1 cellular context compared by ENCODE assay signal in the genomic region with DNA sequence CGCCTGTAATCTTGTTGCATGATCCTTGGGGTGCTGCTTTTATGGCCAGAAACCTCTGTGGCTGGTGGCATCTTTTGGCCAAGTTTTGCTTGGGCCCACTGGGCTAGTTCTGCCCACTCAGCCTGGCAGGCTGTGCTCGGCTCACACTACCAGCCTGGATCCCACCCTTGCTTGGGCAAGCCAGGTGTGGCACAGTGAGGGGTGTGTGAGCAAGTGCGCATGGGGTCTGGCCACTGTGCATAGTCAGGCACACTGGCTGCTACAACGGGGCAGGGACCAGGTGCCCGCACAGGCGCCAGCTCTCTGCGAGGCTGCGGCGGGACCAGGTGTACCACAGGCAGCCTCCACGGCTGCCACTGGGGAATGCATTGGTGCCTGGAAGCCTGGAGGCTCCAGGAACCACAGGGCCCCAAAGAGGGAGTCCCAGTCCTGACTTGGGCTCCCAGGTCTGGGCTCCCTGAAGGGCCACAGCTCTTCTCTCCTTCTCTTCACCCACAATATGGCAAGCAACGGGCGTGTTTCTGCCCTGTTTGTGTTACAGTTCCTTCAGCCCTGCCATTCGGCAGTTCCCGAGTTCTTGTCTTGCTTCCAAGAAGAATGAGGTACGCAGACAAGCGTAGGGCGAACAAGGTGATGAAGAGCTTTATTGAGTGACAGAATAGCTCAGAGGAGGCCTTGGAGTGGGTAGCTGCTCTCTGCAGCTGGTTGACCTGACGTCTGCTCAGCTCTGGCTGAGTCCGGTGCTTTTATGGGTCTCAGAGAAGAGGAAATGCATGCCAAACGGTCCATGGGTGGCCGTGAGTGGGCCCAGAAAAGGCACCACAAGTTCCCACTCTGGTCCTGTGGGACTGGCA.
TF ChIP-seq lines count a peak whose summit lies in the region.

No MANE protein-coding gene starts in this region.

TF ChIP-seq in GM23338, 12 proteins besides CTCF, POLR2A, EP300 and RAD21:
- TF ChIP-seq ZNF114 (CRISPR knock-in tag; IDR thresholded peaks at IDR 0.05): no peak
- no peak for TF ChIP-seq ZNF331 (CRISPR knock-in tag; IDR thresholded peaks at IDR 0.05; ENCODE audit: low read depth)
- TF ChIP-seq, protein P1, sequence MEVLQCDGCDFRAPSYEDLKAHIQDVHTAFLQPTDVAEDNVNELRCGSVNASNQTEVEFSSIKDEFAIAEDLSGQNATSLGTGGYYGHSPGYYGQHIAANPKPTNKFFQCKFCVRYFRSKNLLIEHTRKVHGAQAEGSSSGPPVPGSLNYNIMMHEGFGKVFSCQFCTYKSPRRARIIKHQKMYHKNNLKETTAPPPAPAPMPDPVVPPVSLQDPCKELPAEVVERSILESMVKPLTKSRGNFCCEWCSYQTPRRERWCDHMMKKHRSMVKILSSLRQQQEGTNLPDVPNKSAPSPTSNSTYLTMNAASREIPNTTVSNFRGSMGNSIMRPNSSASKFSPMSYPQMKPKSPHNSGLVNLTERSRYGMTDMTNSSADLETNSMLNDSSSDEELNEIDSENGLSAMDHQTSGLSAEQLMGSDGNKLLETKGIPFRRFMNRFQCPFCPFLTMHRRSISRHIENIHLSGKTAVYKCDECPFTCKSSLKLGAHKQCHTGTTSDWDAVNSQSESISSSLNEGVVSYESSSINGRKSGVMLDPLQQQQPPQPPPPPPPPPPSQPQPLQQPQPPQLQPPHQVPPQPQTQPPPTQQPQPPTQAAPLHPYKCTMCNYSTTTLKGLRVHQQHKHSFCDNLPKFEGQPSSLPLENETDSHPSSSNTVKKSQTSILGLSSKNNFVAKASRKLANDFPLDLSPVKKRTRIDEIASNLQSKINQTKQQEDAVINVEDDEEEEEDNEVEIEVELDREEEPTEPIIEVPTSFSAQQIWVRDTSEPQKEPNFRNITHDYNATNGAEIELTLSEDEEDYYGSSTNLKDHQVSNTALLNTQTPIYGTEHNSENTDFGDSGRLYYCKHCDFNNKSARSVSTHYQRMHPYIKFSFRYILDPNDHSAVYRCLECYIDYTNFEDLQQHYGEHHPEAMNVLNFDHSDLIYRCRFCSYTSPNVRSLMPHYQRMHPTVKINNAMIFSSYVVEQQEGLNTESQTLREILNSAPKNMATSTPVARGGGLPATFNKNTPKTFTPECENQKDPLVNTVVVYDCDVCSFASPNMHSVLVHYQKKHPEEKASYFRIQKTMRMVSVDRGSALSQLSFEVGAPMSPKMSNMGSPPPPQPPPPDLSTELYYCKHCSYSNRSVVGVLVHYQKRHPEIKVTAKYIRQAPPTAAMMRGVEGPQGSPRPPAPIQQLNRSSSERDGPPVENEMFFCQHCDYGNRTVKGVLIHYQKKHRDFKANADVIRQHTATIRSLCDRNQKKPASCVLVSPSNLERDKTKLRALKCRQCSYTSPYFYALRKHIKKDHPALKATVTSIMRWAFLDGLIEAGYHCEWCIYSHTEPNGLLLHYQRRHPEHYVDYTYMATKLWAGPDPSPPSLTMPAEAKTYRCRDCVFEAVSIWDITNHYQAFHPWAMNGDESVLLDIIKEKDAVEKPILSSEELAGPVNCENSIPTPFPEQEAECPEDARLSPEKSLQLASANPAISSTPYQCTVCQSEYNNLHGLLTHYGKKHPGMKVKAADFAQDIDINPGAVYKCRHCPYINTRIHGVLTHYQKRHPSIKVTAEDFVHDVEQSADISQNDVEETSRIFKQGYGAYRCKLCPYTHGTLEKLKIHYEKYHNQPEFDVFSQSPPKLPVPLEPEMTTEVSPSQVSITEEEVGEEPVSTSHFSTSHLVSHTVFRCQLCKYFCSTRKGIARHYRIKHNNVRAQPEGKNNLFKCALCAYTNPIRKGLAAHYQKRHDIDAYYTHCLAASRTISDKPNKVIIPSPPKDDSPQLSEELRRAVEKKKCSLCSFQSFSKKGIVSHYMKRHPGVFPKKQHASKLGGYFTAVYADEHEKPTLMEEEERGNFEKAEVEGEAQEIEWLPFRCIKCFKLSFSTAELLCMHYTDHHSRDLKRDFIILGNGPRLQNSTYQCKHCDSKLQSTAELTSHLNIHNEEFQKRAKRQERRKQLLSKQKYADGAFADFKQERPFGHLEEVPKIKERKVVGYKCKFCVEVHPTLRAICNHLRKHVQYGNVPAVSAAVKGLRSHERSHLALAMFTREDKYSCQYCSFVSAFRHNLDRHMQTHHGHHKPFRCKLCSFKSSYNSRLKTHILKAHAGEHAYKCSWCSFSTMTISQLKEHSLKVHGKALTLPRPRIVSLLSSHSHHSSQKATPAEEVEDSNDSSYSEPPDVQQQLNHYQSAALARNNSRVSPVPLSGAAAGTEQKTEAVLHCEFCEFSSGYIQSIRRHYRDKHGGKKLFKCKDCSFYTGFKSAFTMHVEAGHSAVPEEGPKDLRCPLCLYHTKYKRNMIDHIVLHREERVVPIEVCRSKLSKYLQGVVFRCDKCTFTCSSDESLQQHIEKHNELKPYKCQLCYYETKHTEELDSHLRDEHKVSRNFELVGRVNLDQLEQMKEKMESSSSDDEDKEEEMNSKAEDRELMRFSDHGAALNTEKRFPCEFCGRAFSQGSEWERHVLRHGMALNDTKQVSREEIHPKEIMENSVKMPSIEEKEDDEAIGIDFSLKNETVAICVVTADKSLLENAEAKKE (CRISPR knock-in tag; IDR thresholded peaks at IDR 0.05): no peak
- TF ChIP-seq EZH2 (IDR thresholded peaks at IDR 0.05; ENCODE audit: low read depth, unreplicated experiment): no peak
- TF ChIP-seq STAT1 (IDR thresholded peaks at IDR 0.05; ENCODE audit: unreplicated experiment): no peak
- TF ChIP-seq NANOG (IDR thresholded peaks at IDR 0.05; ENCODE audit: borderline replicate concordance): no peak
- TF ChIP-seq, protein P2, sequence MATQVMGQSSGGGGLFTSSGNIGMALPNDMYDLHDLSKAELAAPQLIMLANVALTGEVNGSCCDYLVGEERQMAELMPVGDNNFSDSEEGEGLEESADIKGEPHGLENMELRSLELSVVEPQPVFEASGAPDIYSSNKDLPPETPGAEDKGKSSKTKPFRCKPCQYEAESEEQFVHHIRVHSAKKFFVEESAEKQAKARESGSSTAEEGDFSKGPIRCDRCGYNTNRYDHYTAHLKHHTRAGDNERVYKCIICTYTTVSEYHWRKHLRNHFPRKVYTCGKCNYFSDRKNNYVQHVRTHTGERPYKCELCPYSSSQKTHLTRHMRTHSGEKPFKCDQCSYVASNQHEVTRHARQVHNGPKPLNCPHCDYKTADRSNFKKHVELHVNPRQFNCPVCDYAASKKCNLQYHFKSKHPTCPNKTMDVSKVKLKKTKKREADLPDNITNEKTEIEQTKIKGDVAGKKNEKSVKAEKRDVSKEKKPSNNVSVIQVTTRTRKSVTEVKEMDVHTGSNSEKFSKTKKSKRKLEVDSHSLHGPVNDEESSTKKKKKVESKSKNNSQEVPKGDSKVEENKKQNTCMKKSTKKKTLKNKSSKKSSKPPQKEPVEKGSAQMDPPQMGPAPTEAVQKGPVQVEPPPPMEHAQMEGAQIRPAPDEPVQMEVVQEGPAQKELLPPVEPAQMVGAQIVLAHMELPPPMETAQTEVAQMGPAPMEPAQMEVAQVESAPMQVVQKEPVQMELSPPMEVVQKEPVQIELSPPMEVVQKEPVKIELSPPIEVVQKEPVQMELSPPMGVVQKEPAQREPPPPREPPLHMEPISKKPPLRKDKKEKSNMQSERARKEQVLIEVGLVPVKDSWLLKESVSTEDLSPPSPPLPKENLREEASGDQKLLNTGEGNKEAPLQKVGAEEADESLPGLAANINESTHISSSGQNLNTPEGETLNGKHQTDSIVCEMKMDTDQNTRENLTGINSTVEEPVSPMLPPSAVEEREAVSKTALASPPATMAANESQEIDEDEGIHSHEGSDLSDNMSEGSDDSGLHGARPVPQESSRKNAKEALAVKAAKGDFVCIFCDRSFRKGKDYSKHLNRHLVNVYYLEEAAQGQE (IDR thresholded peaks at IDR 0.05; ENCODE audit: unreplicated experiment): no peak
- no peak for TF ChIP-seq JUNB (IDR thresholded peaks at IDR 0.05; ENCODE audit: unreplicated experiment)
- no peak for TF ChIP-seq POLR2AphosphoS5 (IDR thresholded peaks at IDR 0.05; ENCODE audit: low read depth)
- TF ChIP-seq CREB1 (CRISPR knock-in tag; IDR thresholded peaks at IDR 0.05; ENCODE audit: low read depth): no peak
- no peak for TF ChIP-seq EZH2phosphoT487 (IDR thresholded peaks at IDR 0.05; ENCODE audit: unreplicated experiment)
- TF ChIP-seq, protein P3, sequence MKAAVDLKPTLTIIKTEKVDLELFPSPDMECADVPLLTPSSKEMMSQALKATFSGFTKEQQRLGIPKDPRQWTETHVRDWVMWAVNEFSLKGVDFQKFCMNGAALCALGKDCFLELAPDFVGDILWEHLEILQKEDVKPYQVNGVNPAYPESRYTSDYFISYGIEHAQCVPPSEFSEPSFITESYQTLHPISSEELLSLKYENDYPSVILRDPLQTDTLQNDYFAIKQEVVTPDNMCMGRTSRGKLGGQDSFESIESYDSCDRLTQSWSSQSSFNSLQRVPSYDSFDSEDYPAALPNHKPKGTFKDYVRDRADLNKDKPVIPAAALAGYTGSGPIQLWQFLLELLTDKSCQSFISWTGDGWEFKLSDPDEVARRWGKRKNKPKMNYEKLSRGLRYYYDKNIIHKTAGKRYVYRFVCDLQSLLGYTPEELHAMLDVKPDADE (IDR thresholded peaks at IDR 0.05): no peak
